In genomic region chr2:43123486-43123885, GRCh38 we compare ENCODE assay signal across 12 cellular contexts.
"Had no signal": no experiment of that assay in that cellular context is flagged by ENCODE, and none has a peak within 500 bp of the region (broad histone marks: within the 10 kb centered on the region; RNA-seq: fewer than 3 reads in every experiment).

No MANE protein-coding gene starts in this region.

- H3K4me3 ChIP-seq: mucosa of descending colon, psoas muscle, spleen, stomach, testis, uterus had no signal

- H3K36me3 ChIP-seq: spleen, stomach, uterus had no signal

- H3K27ac ChIP-seq: epithelial cell of prostate, psoas muscle, spleen, testis had no signal

- H3K27ac Mint-ChIP-seq: activated T-helper 1 cell treated with anti-CD3 and anti-CD28 coated beads, Interleukin-12 subunit alpha, Interleukin-12 subunit beta, Interleukin-2, Interleukin-4 antibody, amounts not matched to agents 30 ng/mL and 10 ng/mL and 1 ng/mL, durations not matched to agents 14 hours and 24 hours and 36 hours; natural killer cell had no signal

- FAIRE-seq: astrocyte had no signal

- H3K4me1 ChIP-seq: psoas muscle, uterus had no signal

- DNase-seq: activated naive CD4-positive, alpha-beta T cell treated with Interleukin-2 at 50 U/mL for 16 hours; foreskin melanocyte; natural killer cell; psoas muscle; stomach; testis; uterus had no signal

- ATAC-seq: mucosa of descending colon, natural killer cell had no signal

- H3K27me3 ChIP-seq: spleen, stomach, testis, uterus had no signal

- H3K9me3 ChIP-seq: testis, uterus had no signal

- H3K4me3 Mint-ChIP-seq: activated T-helper 1 cell treated with anti-CD3 and anti-CD28 coated beads, Interleukin-12 subunit alpha, Interleukin-12 subunit beta, Interleukin-2, Interleukin-4 antibody, amounts not matched to agents 30 ng/mL and 10 ng/mL and 1 ng/mL, durations not matched to agents 14 hours and 24 hours and 36 hours; natural killer cell had no signal

- H3K36me3 Mint-ChIP-seq: natural killer cell had no signal

- H3K9me3 Mint-ChIP-seq: natural killer cell had no signal
